38 cellular contexts compared by ENCODE assay signal in the genomic region with DNA sequence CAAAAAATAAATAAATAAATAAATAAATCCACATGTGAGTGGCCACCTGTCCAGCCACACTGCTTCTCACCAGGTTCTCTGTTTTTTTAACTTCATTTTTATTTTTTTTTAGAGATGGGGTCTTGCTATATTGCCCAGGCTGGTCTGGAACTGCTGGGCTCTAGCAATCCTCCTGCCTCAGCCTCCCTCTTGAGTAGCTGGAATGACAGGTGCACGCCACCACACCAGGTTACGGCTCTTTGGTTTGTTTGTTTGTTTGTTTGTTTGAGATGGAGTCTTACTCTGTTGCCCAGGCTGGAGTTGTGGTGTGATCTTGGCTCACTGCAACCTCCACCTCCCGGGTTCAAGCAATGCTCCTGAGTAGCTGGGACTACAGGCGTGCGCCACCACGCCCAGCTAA.
"Had no signal": no experiment of that assay in that cellular context is flagged by ENCODE, and none has a peak within 500 bp of the region (broad histone marks: within the 10 kb centered on the region; RNA-seq: fewer than 3 reads in every experiment).

No MANE protein-coding gene starts in this region.

- H3K4me1 ChIP-seq: adrenal gland, ascending aorta, body of pancreas, breast epithelium had no signal

- H3K27ac ChIP-seq: adrenal gland, ascending aorta, body of pancreas, brain microvascular endothelial cell, breast epithelium, cardiac muscle cell had no signal

- ATAC-seq: activated naive CD4-positive, alpha-beta T cell treated with anti-CD3 and anti-CD28 coated beads, Interleukin-2, amount 50 U/mL, for 72 hours; activated naive CD8-positive, alpha-beta T cell treated with anti-CD3 and anti-CD28 coated beads, Interleukin-2, amount 50 U/mL, for 24 hours; activated T-cell treated with anti-CD3 and anti-CD28 coated beads, Interleukin-2, amount 50 U/mL, for 4 hours; activated T-cell treated with anti-CD3 and anti-CD28 coated beads, Interleukin-2, amount 50 U/mL, for 72 hours; activated T-helper 17 cell treated with anti-CD3 and anti-CD28 coated beads, Interleukin-2, amount 50 U/mL, for 72 hours; body of pancreas had no signal

- FAIRE-seq: astrocyte, bronchial epithelial cell, colon had no signal

- H3K9me3 Mint-ChIP-seq: activated naive CD4-positive, alpha-beta T cell treated with anti-CD3 and anti-CD28 coated beads for 36 hours; activated naive CD4-positive, alpha-beta T cell treated with anti-CD3 and anti-CD28 coated beads, Interleukin-2, amount 10 ng/mL, durations not matched to agents 7 days and 5 days; activated naive CD4-positive, alpha-beta T cell treated with anti-CD3 and anti-CD28 coated beads, Interleukin-2, amount 50 U/mL, for 24 hours; activated naive CD4-positive, alpha-beta T cell treated with anti-CD3 and anti-CD28 coated beads, Interleukin-2, amount 50 U/mL, for 72 hours; activated naive CD8-positive, alpha-beta T cell treated with anti-CD3 and anti-CD28 coated beads for 36 hours; activated naive CD8-positive, alpha-beta T cell treated with anti-CD3 and anti-CD28 coated beads, Interleukin-2, amount 10 ng/mL, durations not matched to agents 7 days and 5 days; activated naive CD8-positive, alpha-beta T cell treated with anti-CD3 and anti-CD28 coated beads, Interleukin-2, amount 50 U/mL, for 24 hours; activated T-cell treated with anti-CD3 and anti-CD28 coated beads, Interleukin-2, amount 50 U/mL, for 24 hours; activated T-cell treated with anti-CD3 and anti-CD28 coated beads, Interleukin-2, amount 50 U/mL, for 4 hours; activated T-cell treated with anti-CD3 and anti-CD28 coated beads, Interleukin-2, amount 50 U/mL, for 72 hours; activated T-helper 1 cell treated with anti-CD3 and anti-CD28 coated beads, Interleukin-12 subunit alpha, Interleukin-12 subunit beta, Interleukin-2, Interleukin-4 antibody, amounts not matched to agents 30 ng/mL and 10 ng/mL and 1 ng/mL, durations not matched to agents 14 hours and 24 hours and 36 hours; activated T-helper 17 cell treated with anti-CD3 and anti-CD28 coated beads, Interleukin-2, amount 50 U/mL, for 72 hours; activated T-helper 2 cell treated with anti-CD3 and anti-CD28 coated beads, Interferon-gamma antibody, Interleukin-2, Interleukin-4, amounts not matched to agents 10 μg/mL and 5 μg/mL and 100 μg/mL, durations not matched to agents 14 hours and 24 hours and 36 hours; brain; central memory CD8-positive, alpha-beta T cell had no signal

- H3K27me3 ChIP-seq: adrenal gland, ascending aorta, brain microvascular endothelial cell, breast epithelium, cardiac muscle cell had no signal

- H3K36me3 Mint-ChIP-seq: activated naive CD4-positive, alpha-beta T cell treated with anti-CD3 and anti-CD28 coated beads, Interleukin-2, amount 10 ng/mL, durations not matched to agents 7 days and 5 days; activated naive CD4-positive, alpha-beta T cell treated with anti-CD3 and anti-CD28 coated beads, Interleukin-2, amount 50 U/mL, for 24 hours; activated naive CD4-positive, alpha-beta T cell treated with anti-CD3 and anti-CD28 coated beads, Interleukin-2, amount 50 U/mL, for 72 hours; activated naive CD8-positive, alpha-beta T cell; activated naive CD8-positive, alpha-beta T cell treated with anti-CD3 and anti-CD28 coated beads for 36 hours; activated naive CD8-positive, alpha-beta T cell treated with anti-CD3 and anti-CD28 coated beads, Interleukin-2, amount 10 ng/mL, durations not matched to agents 7 days and 5 days; brain had no signal

- H3K4me1 Mint-ChIP-seq: activated naive CD4-positive, alpha-beta T cell treated with anti-CD3 and anti-CD28 coated beads, Interleukin-2, amount 10 ng/mL, durations not matched to agents 7 days and 5 days; activated naive CD4-positive, alpha-beta T cell treated with anti-CD3 and anti-CD28 coated beads, Interleukin-2, amount 50 U/mL, for 24 hours; activated naive CD8-positive, alpha-beta T cell treated with anti-CD3 and anti-CD28 coated beads, Interleukin-2, amount 50 U/mL, for 24 hours; activated T-helper 17 cell treated with anti-CD3 and anti-CD28 coated beads, Interleukin-2, amount 50 U/mL, for 72 hours; central memory CD8-positive, alpha-beta T cell had no signal

- DNase-seq: activated gamma-delta T cell; activated gamma-delta T cell treated with Interleukin-2 at 50 U/mL for 16 hours; activated naive CD4-positive, alpha-beta T cell; activated naive CD4-positive, alpha-beta T cell treated with anti-CD3 and anti-CD28 coated beads for 36 hours; activated naive CD4-positive, alpha-beta T cell treated with anti-CD3 and anti-CD28 coated beads, Interleukin-2, amount 10 ng/mL, durations not matched to agents 7 days and 5 days; activated naive CD4-positive, alpha-beta T cell treated with anti-CD3 and anti-CD28 coated beads, Interleukin-2, amount 50 U/mL, for 16 hours; activated naive CD4-positive, alpha-beta T cell treated with Interleukin-2 at 50 U/mL for 16 hours; activated naive CD8-positive, alpha-beta T cell treated with anti-CD3 and anti-CD28 coated beads for 36 hours; activated naive CD8-positive, alpha-beta T cell treated with anti-CD3 and anti-CD28 coated beads, Interleukin-2, amount 10 ng/mL, durations not matched to agents 7 days and 5 days; activated naive CD8-positive, alpha-beta T cell treated with anti-CD3 and anti-CD28 coated beads, Interleukin-2, amount 50 U/mL, for 24 hours; activated T-cell treated with anti-CD3 and anti-CD28 coated beads, Interleukin-2, amount 50 U/mL, for 1 hour; activated T-cell treated with anti-CD3 and anti-CD28 coated beads, Interleukin-2, amount 50 U/mL, for 24 hours; activated T-cell treated with anti-CD3 and anti-CD28 coated beads, Interleukin-2, amount 50 U/mL, for 4 hours; activated T-cell treated with anti-CD3 and anti-CD28 coated beads, Interleukin-2, amount 50 U/mL, for 48 hours; activated T-cell treated with anti-CD3 and anti-CD28 coated beads, Interleukin-2, amount 50 U/mL, for 72 hours; adrenal gland; amniotic stem cell; amygdala; anterior cingulate cortex; brain microvascular endothelial cell; caudate nucleus; central memory CD4-positive, alpha-beta T cell; cerebellar nuclear complex had no signal

- H3K4me3 Mint-ChIP-seq: activated naive CD4-positive, alpha-beta T cell treated with anti-CD3 and anti-CD28 coated beads for 36 hours; activated naive CD4-positive, alpha-beta T cell treated with anti-CD3 and anti-CD28 coated beads, Interleukin-2, amount 10 ng/mL, durations not matched to agents 7 days and 5 days; activated naive CD4-positive, alpha-beta T cell treated with anti-CD3 and anti-CD28 coated beads, Interleukin-2, amount 50 U/mL, for 24 hours; activated naive CD8-positive, alpha-beta T cell; activated naive CD8-positive, alpha-beta T cell treated with anti-CD3 and anti-CD28 coated beads for 36 hours; activated naive CD8-positive, alpha-beta T cell treated with anti-CD3 and anti-CD28 coated beads, Interleukin-2, amount 10 ng/mL, durations not matched to agents 7 days and 5 days; activated naive CD8-positive, alpha-beta T cell treated with anti-CD3 and anti-CD28 coated beads, Interleukin-2, amount 50 U/mL, for 24 hours; activated T-cell treated with anti-CD3 and anti-CD28 coated beads, Interleukin-2, amount 50 U/mL, for 24 hours; activated T-cell treated with anti-CD3 and anti-CD28 coated beads, Interleukin-2, amount 50 U/mL, for 4 hours; activated T-cell treated with anti-CD3 and anti-CD28 coated beads, Interleukin-2, amount 50 U/mL, for 72 hours; activated T-helper 1 cell treated with anti-CD3 and anti-CD28 coated beads, Interleukin-12 subunit alpha, Interleukin-12 subunit beta, Interleukin-2, Interleukin-4 antibody, amounts not matched to agents 30 ng/mL and 10 ng/mL and 1 ng/mL, durations not matched to agents 14 hours and 24 hours and 36 hours; activated T-helper 17 cell treated with anti-CD3 and anti-CD28 coated beads, Interleukin-2, amount 50 U/mL, for 72 hours; brain; central memory CD8-positive, alpha-beta T cell had no signal

- H3K9me3 ChIP-seq: adrenal gland, ascending aorta, body of pancreas, breast epithelium had no signal

- H3K4me3 ChIP-seq: adrenal gland, ascending aorta, body of pancreas, breast epithelium, cardiac muscle cell had no signal

- H3K36me3 ChIP-seq: adrenal gland, ascending aorta, brain microvascular endothelial cell, breast epithelium, cardiac muscle cell had no signal

- H3K27ac Mint-ChIP-seq: activated naive CD4-positive, alpha-beta T cell treated with anti-CD3 and anti-CD28 coated beads for 36 hours; activated naive CD4-positive, alpha-beta T cell treated with anti-CD3 and anti-CD28 coated beads, Interleukin-2, amount 10 ng/mL, durations not matched to agents 7 days and 5 days; activated naive CD4-positive, alpha-beta T cell treated with anti-CD3 and anti-CD28 coated beads, Interleukin-2, amount 50 U/mL, for 24 hours; activated naive CD4-positive, alpha-beta T cell treated with anti-CD3 and anti-CD28 coated beads, Interleukin-2, amount 50 U/mL, for 72 hours; activated naive CD8-positive, alpha-beta T cell; activated naive CD8-positive, alpha-beta T cell treated with anti-CD3 and anti-CD28 coated beads for 36 hours; activated naive CD8-positive, alpha-beta T cell treated with anti-CD3 and anti-CD28 coated beads, Interleukin-2, amount 10 ng/mL, durations not matched to agents 7 days and 5 days; activated naive CD8-positive, alpha-beta T cell treated with anti-CD3 and anti-CD28 coated beads, Interleukin-2, amount 50 U/mL, for 24 hours; activated T-cell treated with anti-CD3 and anti-CD28 coated beads, Interleukin-2, amount 50 U/mL, for 24 hours; activated T-cell treated with anti-CD3 and anti-CD28 coated beads, Interleukin-2, amount 50 U/mL, for 72 hours; activated T-helper 1 cell treated with anti-CD3 and anti-CD28 coated beads, Interleukin-12 subunit alpha, Interleukin-12 subunit beta, Interleukin-2, Interleukin-4 antibody, amounts not matched to agents 30 ng/mL and 10 ng/mL and 1 ng/mL, durations not matched to agents 14 hours and 24 hours and 36 hours; activated T-helper 17 cell treated with anti-CD3 and anti-CD28 coated beads, Interleukin-2, amount 50 U/mL, for 72 hours; activated T-helper 2 cell treated with anti-CD3 and anti-CD28 coated beads, Interferon-gamma antibody, Interleukin-2, Interleukin-4, amounts not matched to agents 10 μg/mL and 5 μg/mL and 100 μg/mL, durations not matched to agents 14 hours and 24 hours and 36 hours; brain had no signal
